Comparison of ENCODE assay signal across 21 cellular contexts in genomic region chr19:10768369-10768768, GRCh38. TPM values are rescaled to one million over a fixed set of nuclear protein-coding genes. Genes with fewer than 3 reads are reported as not detected.
DNase-seq lines count a peak whose midpoint lies in the region; ATAC-seq, FAIRE-seq and TF ChIP-seq lines count a peak whose summit lies in the region.
"Had no signal": no experiment of that assay in that cellular context is flagged by ENCODE, and none has a peak within 500 bp of the region (broad histone marks: within the 10 kb centered on the region; RNA-seq: fewer than 3 reads in every experiment).

No MANE protein-coding gene starts in this region.

- POLR2A ChIA-PET in activated CD4-positive, alpha-beta T cell treated with anti-CD3 and anti-CD28 coated beads, Interleukin-2, amount 10 ng/mL, durations not matched to agents 7 days and 5 days (lab: Charles Lee) = no interaction called here
- POLR2A ChIA-PET in activated CD4-positive, alpha-beta T cell treated with anti-CD3 and anti-CD28 coated beads for 36 hours (lab: Charles Lee) = no interaction called here
- POLR2A ChIA-PET in IMR-90 (lab: Charles Lee; ENCODE audit: unreplicated experiment) = no interaction called here

- dilution Hi-C loops in IMR-90 (cut with HindIII; ENCODE audit: low sequenced_read_pairs, unreplicated experiment) = no loop called here

- 96% methylated on average over 7 of the region's 11 CpGs; no CpG with 5 or more reads in 1 of the 2 experiments for WGBS in IMR-90 (ENCODE audit: extremely low coverage in 2 of 2, insufficient read length in 1 of 2), 2 experiments
- 63% methylated on average over 11 of the region's 11 CpGs for WGBS in right cardiac atrium
- WGBS in spleen, 5 donors = 74 to 89% (median 83%) methylated on average over 6 to 11 of the region's 11 CpGs

- in situ Hi-C loops in IMR-90 (cut with MboI; ENCODE audit: low sequenced_read_pairs) = no loop called here

- H3K9me3 ChIP-seq in IMR-90 (ENCODE audit: control insufficient read depth, insufficient read depth, low read length) (no peaks in the 10 kb centered on the region), right cardiac atrium (ENCODE audit: control insufficient read depth, low read length) (no peaks in the 10 kb centered on the region), spleen (no peaks in the 10 kb centered on the region)
- H3K9me3 ChIP-seq: esophagus muscularis mucosa had no signal

- H3K4ac ChIP-seq in IMR-90 (ENCODE audit: low read depth, low read length) = no peak overlapping the region

- peak overlapping the region; percentile 81 for H3K27ac Mint-ChIP-seq in activated CD4-positive, alpha-beta T cell treated with anti-CD3 and anti-CD28 coated beads, Interleukin-2, amount 10 ng/mL, durations not matched to agents 7 days and 5 days
- no peak overlapping the region for H3K27ac Mint-ChIP-seq in activated CD4-positive, alpha-beta T cell treated with anti-CD3 and anti-CD28 coated beads for 36 hours

- H3K4me1 Mint-ChIP-seq in activated CD4-positive, alpha-beta T cell treated with anti-CD3 and anti-CD28 coated beads, Interleukin-2, amount 10 ng/mL, durations not matched to agents 7 days and 5 days = peaks cover 56% of the 10 kb centered on the region
- H3K4me1 Mint-ChIP-seq in activated CD4-positive, alpha-beta T cell treated with anti-CD3 and anti-CD28 coated beads for 36 hours = peaks cover 23% of the 10 kb centered on the region

- FAIRE-seq in urothelium cell line (lab: Jason Lieb, UNC) (no peak), GM19239 (lab: Jason Lieb, UNC) (no peak)
- FAIRE-seq: A204.1, astrocyte had no signal

- H4K8ac ChIP-seq in IMR-90 (ENCODE audit: low read depth in 2 of 2, low read length in 2 of 2) = no peak overlapping the region

- H3K4me1 ChIP-seq in IMR-90 (ENCODE audit: control insufficient read depth, insufficient read depth, low read length) (peaks cover 16% of the 10 kb centered on the region), right cardiac atrium (ENCODE audit: control insufficient read depth, insufficient read depth, low read length) (peaks cover 33% of the 10 kb centered on the region), spleen (peaks cover 45 to 90% (median 68%) of the 10 kb centered on the region in 6 donors)

- no peak overlapping the region for H3K4me3 Mint-ChIP-seq in activated CD4-positive, alpha-beta T cell treated with anti-CD3 and anti-CD28 coated beads, Interleukin-2, amount 10 ng/mL, durations not matched to agents 7 days and 5 days
- no peak overlapping the region for H3K4me3 Mint-ChIP-seq in activated CD4-positive, alpha-beta T cell treated with anti-CD3 and anti-CD28 coated beads for 36 hours
- H3K4me3 Mint-ChIP-seq: CD14-positive monocyte had no signal

- no peak overlapping the region for H4K91ac ChIP-seq in IMR-90 (ENCODE audit: insufficient read depth, low read depth, low read length)

- H3K56ac ChIP-seq in IMR-90 (ENCODE audit: extremely low read depth, insufficient read depth, low read length) = no peak overlapping the region

- H3K27ac ChIP-seq in IMR-90 (ENCODE audit: insufficient read depth, low read length) (no peak overlapping the region), right cardiac atrium (ENCODE audit: low read length) (peak overlapping the region; percentile 90), spleen (peak overlapping the region in 6 of 8 donors; percentile 70 to 92 (median 76))

- H4K20me1 ChIP-seq in IMR-90 (ENCODE audit: insufficient read depth, low read length) = peaks cover 61% of the 10 kb centered on the region

- no peak for TF ChIP-seq POLR2A in IMR-90 (IDR thresholded peaks at IDR 0.05; ENCODE audit: low read depth, low read length)
- TF ChIP-seq POLR2A in spleen (IDR thresholded peaks at IDR 0.05) = no peak

- no peak overlapping the region for H3K9ac ChIP-seq in IMR-90 (ENCODE audit: low read depth, low read length)

- H3K36me3 ChIP-seq in IMR-90 (ENCODE audit: control insufficient read depth, insufficient read depth, low read length) (peaks cover 10% of the 10 kb centered on the region), spleen (peaks cover 0 to 92% (median 8%) of the 10 kb centered on the region in 6 donors)

- no peak overlapping the region for H4K5ac ChIP-seq in IMR-90 (ENCODE audit: low read depth, low read length)

- no peak overlapping the region for H2AFZ ChIP-seq in IMR-90 (replicated peaks; ENCODE audit: low read length, poor library complexity)

- intact Hi-C loops in activated CD4-positive, alpha-beta T cell treated with anti-CD3 and anti-CD28 coated beads for 36 hours (cut with DNase I, micrococcal nuclease) = no loop called here
- intact Hi-C loops in IMR-90 (cut with micrococcal nuclease) (no loop called here), right cardiac atrium (cut with DNase I) (loop anchor here in 3 of 4 donors (5.0 kb wide), 1 partner anchor 51 kb away; the partner anchor contains the start of gene DNM2 (in 3 of the 3)), spleen (cut with DNase I; ENCODE audit: low total_unique reads) (loop anchor here (5.0 kb wide), 1 partner anchor 51 kb away; the partner anchor contains the start of gene DNM2)

- TF ChIP-seq RAD21 in IMR-90 (IDR thresholded peaks at IDR 0.05; ENCODE audit: low read length) = no peak

- no peak overlapping the region for H3K23ac ChIP-seq in IMR-90 (ENCODE audit: low read depth, low read length)

- no peak for DNase-seq in activated CD4-positive, alpha-beta T cell treated with anti-CD3 and anti-CD28 coated beads, Interleukin-2, amount 10 ng/mL, durations not matched to agents 7 days and 5 days
- DNase-seq in activated CD4-positive, alpha-beta T cell treated with anti-CD3 and anti-CD28 coated beads for 36 hours = no peak
- DNase-seq in IMR-90 (no peak), right cardiac atrium (no peak), spleen (no peak), urothelium cell line (ENCODE audit: low spot score) (no peak), GM19239 (ENCODE audit: insufficient read length, low spot score) (no peak)
- DNase-seq in stimulated activated naive CD4-positive, alpha-beta T cell (lab: John Stamatoyannopoulos, UW) = no peak
- DNase-seq: activated CD4-positive, alpha-beta T cell treated with anti-CD3 and anti-CD28 coated beads for 4 hours; dermis blood vessel endothelial cell; midbrain; MM.1S; NCI-H1694 treated with DMSO at 0.1 percent for 48 hours; NCI-H446; SHP77 treated with DMSO at 0.1 percent for 48 hours; stimulated activated CD4-positive, alpha-beta T cell treated with anti-CD3 and anti-CD28 coated beads, Interleukin-4, amount 100 ng/mL, for 4 hours; trophoblast cell had no signal

- H3K9me3 Mint-ChIP-seq in activated CD4-positive, alpha-beta T cell treated with anti-CD3 and anti-CD28 coated beads, Interleukin-2, amount 10 ng/mL, durations not matched to agents 7 days and 5 days = no peaks in the 10 kb centered on the region
- H3K9me3 Mint-ChIP-seq in activated CD4-positive, alpha-beta T cell treated with anti-CD3 and anti-CD28 coated beads for 36 hours (ENCODE audit: low read depth) = no peaks in the 10 kb centered on the region

- CTCF ChIA-PET in activated CD4-positive, alpha-beta T cell treated with anti-CD3 and anti-CD28 coated beads, Interleukin-2, amount 10 ng/mL, durations not matched to agents 7 days and 5 days (lab: Charles Lee) = interaction anchor here (1.1 to 1.4 kb wide), 3 partner anchors 9 to 10 kb away, joined by 3 to 5 read pairs (median 3); no protein-coding TSS in a partner anchor
- CTCF ChIA-PET in activated CD4-positive, alpha-beta T cell treated with anti-CD3 and anti-CD28 coated beads for 36 hours (lab: Charles Lee) = interaction anchor here (0.6 to 1.6 kb wide), 5 partner anchors 51 to 277 kb away, joined by 3 to 11 read pairs (median 3); partner anchors contain the start of gene DNM2
- CTCF ChIA-PET in IMR-90 (lab: Yijun Ruan, JAX) = interaction anchor here (0.6 kb wide), 1 partner anchor 69 kb away, joined by 3 read pairs; no protein-coding TSS in a partner anchor

- no peak overlapping the region for H3K18ac ChIP-seq in IMR-90 (ENCODE audit: low read depth, low read length)

- H2AK5ac ChIP-seq in IMR-90 (ENCODE audit: low read depth, low read length) = 0 out of 2 replicates have a peak overlapping the region, but pooled peaks have one; percentile 9

- no peak for ATAC-seq in activated CD4-positive, alpha-beta T cell treated with anti-CD3 and anti-CD28 coated beads for 36 hours
- ATAC-seq in IMR-90 (ENCODE audit: low read depth) = no peak
- ATAC-seq in right cardiac atrium = no peak

- H2BK15ac ChIP-seq in IMR-90 (ENCODE audit: low read depth, low read length) = no peak overlapping the region

- H3K4me2 ChIP-seq in IMR-90 (ENCODE audit: low read depth, low read length) = no peak overlapping the region

- no TSS peak for BruUV-seq in IMR-90 (replicated peaks; lab: Mats Ljungman, UMichigan)

- peaks cover 35% of the 10 kb centered on the region for H3K36me3 Mint-ChIP-seq in activated CD4-positive, alpha-beta T cell treated with anti-CD3 and anti-CD28 coated beads, Interleukin-2, amount 10 ng/mL, durations not matched to agents 7 days and 5 days (ENCODE audit: low read depth)
- peaks cover 13% of the 10 kb centered on the region for H3K36me3 Mint-ChIP-seq in activated CD4-positive, alpha-beta T cell treated with anti-CD3 and anti-CD28 coated beads for 36 hours (ENCODE audit: low read depth)

- no peak overlapping the region for H2BK20ac ChIP-seq in IMR-90 (ENCODE audit: low read depth, low read length)

- peaks cover 23 to 85% of the 10 kb centered on the region in 2 experiments for H3K79me1 ChIP-seq in IMR-90 (ENCODE audit: low read depth in 1 of 2, low read length in 2 of 2)

- no peaks in the 10 kb centered on the region for H3K27me3 ChIP-seq in IMR-90 (ENCODE audit: control insufficient read depth, insufficient read depth, low read length)
- no peaks in the 10 kb centered on the region for H3K27me3 ChIP-seq in right cardiac atrium (ENCODE audit: control insufficient read depth, insufficient read depth)
- no peaks in the 10 kb centered on the region for H3K27me3 ChIP-seq in spleen (replicated peaks in 1 of 7)
- H3K27me3 ChIP-seq: esophagus muscularis mucosa had no signal

- peaks cover 25% of the 10 kb centered on the region for H3K9me1 ChIP-seq in IMR-90 (ENCODE audit: insufficient read depth, low read length)

- TF ChIP-seq CTCF in IMR-90 (conservative IDR thresholded peaks at IDR 0.05; ENCODE audit: low read depth, low read length) (no peak), spleen (IDR thresholded peaks at IDR 0.05 in 8 of 11, conservative IDR thresholded peaks at IDR 0.05 in 3 of 11) (no peak)

- H2BK5ac ChIP-seq in IMR-90 (ENCODE audit: low read depth, low read length, poor library complexity, severe bottlenecking) = no peak overlapping the region

- no peaks in the 10 kb centered on the region for H3K27me3 Mint-ChIP-seq in activated CD4-positive, alpha-beta T cell treated with anti-CD3 and anti-CD28 coated beads, Interleukin-2, amount 10 ng/mL, durations not matched to agents 7 days and 5 days
- H3K27me3 Mint-ChIP-seq in activated CD4-positive, alpha-beta T cell treated with anti-CD3 and anti-CD28 coated beads for 36 hours = no peaks in the 10 kb centered on the region

- H3K4me3 ChIP-seq in IMR-90 (ENCODE audit: insufficient read depth, low read depth, low read length) = no peak overlapping the region
- no peak overlapping the region for H3K4me3 ChIP-seq in right cardiac atrium (ENCODE audit: low read length)
- H3K4me3 ChIP-seq in spleen = no peak overlapping the region
- H3K4me3 ChIP-seq: esophagus muscularis mucosa had no signal

- no peak overlapping the region for H2BK120ac ChIP-seq in IMR-90 (ENCODE audit: low read depth, low read length)

- H2AK9ac ChIP-seq in IMR-90 (replicated peaks; ENCODE audit: low read depth, low read length, poor library complexity) = peak overlapping the region; percentile 33

- no peak overlapping the region for H3K14ac ChIP-seq in IMR-90 (replicated peaks; ENCODE audit: low read depth, low read length)

RNA-seq across cellular contexts. Expression of gene DNM2, which starts 50.5 kb away (rescaled TPM):
- total RNA-seq in activated CD4-positive, alpha-beta T cell treated with anti-CD3 and anti-CD28 coated beads, Interleukin-2, amount 10 ng/mL, durations not matched to agents 7 days and 5 days = 100 to 1,000 TPM; 268 to 270 TPM
- total RNA-seq in activated CD4-positive, alpha-beta T cell treated with anti-CD3 and anti-CD28 coated beads for 36 hours = 100 to 1,000 TPM; 167 to 185 TPM
- 55.0 and 55.6 TPM in 2 replicates for total RNA-seq in IMR-90 (2012; rRNA removed)
- 74.2 and 74.6 TPM in 2 replicates for polyA plus RNA-seq in IMR-90 (2012; rRNA removed)
- 26.6 and 50.4 TPM in 2 replicates for polyA plus RNA-seq in IMR-90 (2012; cell fraction: cytosol; rRNA removed)
- polyA plus RNA-seq in IMR-90 (2012; cell fraction: nucleus; rRNA removed; ENCODE audit: low replicate concordance) = 194 and 239 TPM in 2 replicates
- 100 to 1,000 TPM; 176 to 202 (median 189) TPM for total RNA-seq in right cardiac atrium
- 129 TPM for polyA plus RNA-seq in right cardiac atrium
- total RNA-seq in spleen = 100 to 1,000 TPM; 175 to 298 (median 197) TPM
- 100 to 1,000 TPM in 1 of 3 donors, 10 to 100 TPM in 2; 57.1 to 104 (median 89.0) TPM for polyA plus RNA-seq in spleen

Comparison
In these comparisons a context has a peak if more than half of its experiments do, and no peak if none do; other contexts are left out.
1. intact Hi-C loops: an anchor here in right cardiac atrium (5.0 kb wide) and spleen (5.0 kb wide); none called in activated CD4-positive, alpha-beta T cell treated with anti-CD3 and anti-CD28 coated beads for 36 hours and IMR-90.